Comparison of ENCODE assay signal across 9 cellular contexts in the genomic region with DNA sequence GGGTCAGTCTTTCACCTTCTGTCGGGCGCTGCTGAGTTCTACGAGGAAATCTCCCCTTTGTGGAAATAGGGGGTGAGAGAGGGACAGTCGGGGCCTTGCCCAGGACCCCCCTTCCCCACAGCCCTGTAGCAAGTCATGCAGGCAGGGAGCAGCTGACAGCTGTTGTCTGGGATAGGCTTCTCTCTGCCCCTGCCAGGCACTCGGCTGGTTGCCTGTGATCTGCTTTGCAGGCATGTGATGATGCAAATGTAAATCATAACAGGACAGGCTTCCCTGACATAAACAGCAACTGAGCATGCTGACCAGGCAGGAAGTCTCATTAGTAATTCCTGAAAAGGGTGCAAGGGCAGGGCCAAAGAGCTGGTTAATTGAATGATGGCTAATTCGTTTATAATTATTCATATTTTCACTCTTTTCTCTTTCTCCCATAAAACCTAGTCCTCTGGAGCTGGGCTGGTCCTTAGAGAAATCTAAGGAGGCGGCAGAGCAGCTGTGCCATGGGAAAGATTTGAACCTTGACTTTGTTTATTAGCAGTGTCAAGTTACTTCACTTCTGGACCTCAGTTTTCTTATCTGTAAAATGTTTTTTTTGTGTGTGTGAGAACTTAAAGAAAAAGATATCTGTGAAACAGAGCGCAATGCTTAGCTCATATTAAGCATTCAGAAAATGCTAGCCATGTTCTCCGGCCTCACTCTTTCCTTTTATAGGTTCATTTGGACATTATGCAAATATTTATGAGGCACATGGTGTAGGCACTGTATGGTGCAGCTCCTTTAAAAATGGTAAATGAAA.
DNase-seq lines count a peak whose midpoint lies in the region; ATAC-seq and TF ChIP-seq lines count a peak whose summit lies in the region.
"Had no signal": no experiment of that assay in that cellular context is flagged by ENCODE, and none has a peak within 500 bp of the region (broad histone marks: within the 10 kb centered on the region; RNA-seq: fewer than 3 reads in every experiment).

No MANE protein-coding gene starts in this region.

- peak; percentile 30 to 85 (median 57) for DNase-seq in adrenal gland
- DNase-seq in heart right ventricle, result peak; percentile 25 to 46
- peak; percentile 32 for DNase-seq in renal cortical epithelial cell (ENCODE audit: low read depth)
- DNase-seq: stimulated activated naive CD4-positive, alpha-beta T cell had no signal

- H3K4me1 ChIP-seq in HEK293 (ENCODE audit: control insufficient read depth, insufficient read depth, low read length) (0 out of 2 replicates have a peak, but pooled peaks cover 2% of the 10 kb centered on the region), adrenal gland (replicated peaks in 1 of 2) (peaks cover 0 to 26% of the 10 kb centered on the region in 2 donors), heart right ventricle (peaks cover 0 to 44% (median 13%) of the 10 kb centered on the region in 9 donors)

- H3K36me3 ChIP-seq in HEK293 (ENCODE audit: control insufficient read depth in 2 of 2, insufficient read depth in 1 of 2, low read length in 2 of 2) (no peaks in the 10 kb centered on the region), adrenal gland (replicated peaks in 1 of 2) (no peaks in the 10 kb centered on the region), heart right ventricle (no peaks in the 10 kb centered on the region)

- CTCF ChIA-PET in HEK293 (lab: Yijun Ruan, JAX), result interaction anchor here (0.6 to 2.9 kb wide), 5 partner anchors 17 to 529 kb away, joined by 3 to 10 read pairs (median 3); no protein-coding TSS in a partner anchor

- H3K4me3 ChIP-seq in HEK293 (ENCODE audit: low read depth, low read length), result no peak overlapping the region
- no peak overlapping the region for H3K4me3 ChIP-seq in adrenal gland
- no peak overlapping the region for H3K4me3 ChIP-seq in heart right ventricle

- intact Hi-C loops in adrenal gland (cut with DNase I) (no loop called here), heart right ventricle (cut with DNase I) (loop anchor here in 1 of 10 donors (10.0 kb wide), 1 partner anchor 1009 kb away; no protein-coding TSS in a partner anchor)

- TF ChIP-seq POLR2A in adrenal gland (IDR thresholded peaks at IDR 0.05), result no peak

- no peak for TF ChIP-seq CTCF in HEK293 (tag by site-specific recombination; IDR thresholded peaks at IDR 0.05)
- no peak for TF ChIP-seq CTCF in adrenal gland (IDR thresholded peaks at IDR 0.05)
- no peak for TF ChIP-seq CTCF in heart right ventricle (IDR thresholded peaks at IDR 0.05)

- ATAC-seq in heart right ventricle, result peak; percentile 50 to 92 (median 86)
- no peak for ATAC-seq in HG03159 (IDR thresholded peaks at IDR 0.05; ENCODE audit: unreplicated experiment)
- no peak for ATAC-seq in GM18870 (IDR thresholded peaks at IDR 0.05; ENCODE audit: unreplicated experiment)
- ATAC-seq in HG02973 (IDR thresholded peaks at IDR 0.05; ENCODE audit: unreplicated experiment), result no peak
- ATAC-seq in HG03025 (IDR thresholded peaks at IDR 0.05; ENCODE audit: low FRiP score, unreplicated experiment), result no peak

- POLR2A ChIA-PET in HEK293 (lab: Yijun Ruan, JAX), result no interaction called here

- H3K27me3 ChIP-seq in adrenal gland (no peaks in the 10 kb centered on the region), heart right ventricle (no peaks in the 10 kb centered on the region)

- no peaks in the 10 kb centered on the region for H3K9me3 ChIP-seq in HEK293 (ENCODE audit: control insufficient read depth, insufficient read depth, low read depth, low read length)
- no peaks in the 10 kb centered on the region for H3K9me3 ChIP-seq in adrenal gland (replicated peaks in 1 of 3)
- H3K9me3 ChIP-seq in heart right ventricle, result peaks cover 0 to 11% (median 0%) of the 10 kb centered on the region in 11 donors

- H3K27ac ChIP-seq in HEK293 (ENCODE audit: extremely low read depth, low read depth, low read length) (no peak overlapping the region), adrenal gland (peak overlapping the region in 2 of 5 donors; percentile 15 to 46), heart right ventricle (peak overlapping the region in 6 of 10 donors; percentile 4 to 69 (median 35))

- WGBS in adrenal gland, 4 donors, result 41 to 65% (median 50%) methylated on average over 9 of the region's 9 CpGs
- 49 to 54% methylated on average over 9 of the region's 9 CpGs for WGBS in heart right ventricle, 2 donors

TF ChIP-seq in HEK293, 187 proteins besides CTCF, POLR2A, EP300 and RAD21:
- TF ChIP-seq ZNF561 (tag by site-specific recombination; IDR thresholded peaks at IDR 0.05; ENCODE audit: borderline replicate concordance), result no peak
- TF ChIP-seq, protein P1, sequence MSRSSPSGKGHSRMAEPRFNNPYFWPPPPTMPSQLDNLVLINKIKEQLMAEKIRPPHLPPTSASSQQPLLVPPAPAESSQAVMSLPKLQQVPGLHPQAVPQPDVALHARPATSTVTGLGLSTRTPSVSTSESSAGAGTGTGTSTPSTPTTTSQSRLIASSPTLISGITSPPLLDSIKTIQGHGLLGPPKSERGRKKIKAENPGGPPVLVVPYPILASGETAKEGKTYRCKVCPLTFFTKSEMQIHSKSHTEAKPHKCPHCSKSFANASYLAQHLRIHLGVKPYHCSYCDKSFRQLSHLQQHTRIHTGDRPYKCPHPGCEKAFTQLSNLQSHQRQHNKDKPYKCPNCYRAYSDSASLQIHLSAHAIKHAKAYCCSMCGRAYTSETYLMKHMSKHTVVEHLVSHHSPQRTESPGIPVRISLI (tag by site-specific recombination; IDR thresholded peaks at IDR 0.05), result no peak
- TF ChIP-seq ZIC2 (tag by site-specific recombination; IDR thresholded peaks at IDR 0.05), result peak; percentile 70

Comparison
In these comparisons a context has a peak if more than half of its experiments do, and no peak if none do; other contexts are left out.
1. ATAC-seq: peak in heart right ventricle (8 of 8); none in HG03159 (single experiment), GM18870 (single experiment), HG02973 (single experiment) and HG03025 (single experiment).
2. Peak in every context shown above with its lines, with median percentiles within 50 percentile points of each other: DNase-seq.